10 cellular contexts compared by ENCODE assay signal in genomic region chr3:146625117-146625775, GRCh38. TPM values are rescaled to one million over a fixed set of nuclear protein-coding genes. Genes with fewer than 3 reads are reported as not detected.
A peak's percentile ranks its signal among the peaks of the same experiment; 100 is the strongest.
DNase-seq lines count a peak whose midpoint lies in the region; ATAC-seq, FAIRE-seq and TF ChIP-seq lines count a peak whose summit lies in the region.
"Had no signal": no experiment of that assay in that cellular context is flagged by ENCODE, and none has a peak within 500 bp of the region (broad histone marks: within the 10 kb centered on the region; RNA-seq: fewer than 3 reads in every experiment).

No MANE protein-coding gene starts in this region.

- H3K36me3 Mint-ChIP-seq in activated T-cell treated with anti-CD3 and anti-CD28 coated beads, Interleukin-2, amount 50 U/mL, for 72 hours (ENCODE audit: insufficient read depth in 2 of 2): no peaks in the 10 kb centered on the region

- H3K9me3 Mint-ChIP-seq in activated T-cell treated with anti-CD3 and anti-CD28 coated beads, Interleukin-2, amount 50 U/mL, for 72 hours: peaks cover 0 to 2% of the 10 kb centered on the region in 2 donors
- H3K9me3 Mint-ChIP-seq: nephron; T-helper 1 cell treated with Interleukin-12 subunit alpha and Interleukin-12 subunit beta and Interleukin-4 antibody, amounts not matched to agents 30 μg/mL and 1 μg/mL, for 36 hours had no signal

- ATAC-seq in activated T-cell treated with anti-CD3 and anti-CD28 coated beads, Interleukin-2, amount 50 U/mL, for 72 hours (replicated peaks in 1 of 2): no peak
- ATAC-seq in thoracic aorta (ENCODE audit: insufficient number of reproducible peaks, low FRiP score, low read depth): no peak

- FAIRE-seq in HTR-8/SVneo (lab: Jason Lieb, UNC): no peak

- H3K27ac ChIP-seq in thoracic aorta: no peak overlapping the region
- no peak overlapping the region for H3K27ac ChIP-seq in effector memory CD4-positive, alpha-beta T cell (ENCODE audit: insufficient read depth, low read length, poor library complexity, severe bottlenecking)

- H3K36me3 ChIP-seq in thoracic aorta: no peaks in the 10 kb centered on the region
- H3K36me3 ChIP-seq in effector memory CD4-positive, alpha-beta T cell (ENCODE audit: control insufficient read depth, insufficient read depth, low read length): no peaks in the 10 kb centered on the region

- H3K27me3 Mint-ChIP-seq in activated T-cell treated with anti-CD3 and anti-CD28 coated beads, Interleukin-2, amount 50 U/mL, for 72 hours (ENCODE audit: low read depth): peaks cover 8% of the 10 kb centered on the region

- no peaks in the 10 kb centered on the region for H3K4me1 Mint-ChIP-seq in activated T-cell treated with anti-CD3 and anti-CD28 coated beads, Interleukin-2, amount 50 U/mL, for 72 hours (ENCODE audit: low read depth)

- no peak for DNase-seq in activated T-cell treated with anti-CD3 and anti-CD28 coated beads, Interleukin-2, amount 50 U/mL, for 72 hours
- DNase-seq in activated T-cell treated with anti-CD3 and anti-CD28 coated beads, Interleukin-2, amount 50 U/mL, for 48 hours: no peak
- peak; percentile 5 for DNase-seq in HTR-8/SVneo (ENCODE audit: insufficient read length, low spot score)
- DNase-seq in fibroblast of peridontal ligament (ENCODE audit: extremely low read depth): peak; percentile 54
- DNase-seq in thoracic aorta (ENCODE audit: low spot score): no peak
- DNase-seq in NCI-H187 treated with DMSO at 0.1 percent for 48 hours (lab: John Stamatoyannopoulos, UW): no peak
- no peak for DNase-seq in T1000 (lab: John Stamatoyannopoulos, UW)
- DNase-seq in effector memory CD4-positive, alpha-beta T cell: no peak

- H3K4me3 Mint-ChIP-seq in activated T-cell treated with anti-CD3 and anti-CD28 coated beads, Interleukin-2, amount 50 U/mL, for 72 hours: peak overlapping the region; percentile 37 to 50
- H3K4me3 Mint-ChIP-seq: nephron; T-helper 1 cell treated with Interleukin-12 subunit alpha and Interleukin-12 subunit beta and Interleukin-4 antibody, amounts not matched to agents 30 μg/mL and 1 μg/mL, for 36 hours had no signal

- no peak overlapping the region for H3K27ac Mint-ChIP-seq in activated T-cell treated with anti-CD3 and anti-CD28 coated beads, Interleukin-2, amount 50 U/mL, for 72 hours
- H3K27ac Mint-ChIP-seq: T-helper 1 cell treated with Interleukin-12 subunit alpha and Interleukin-12 subunit beta and Interleukin-4 antibody, amounts not matched to agents 30 μg/mL and 1 μg/mL, for 36 hours had no signal

- H3K9me3 ChIP-seq in thoracic aorta: no peaks in the 10 kb centered on the region
- H3K9me3 ChIP-seq in effector memory CD4-positive, alpha-beta T cell (ENCODE audit: control insufficient read depth, low read length): no peaks in the 10 kb centered on the region

- peak overlapping the region; percentile 28 for H3K4me3 ChIP-seq in thoracic aorta
- no peak overlapping the region for H3K4me3 ChIP-seq in effector memory CD4-positive, alpha-beta T cell (ENCODE audit: insufficient read depth, low read depth, low read length, poor library complexity, severe bottlenecking)

- TF ChIP-seq CTCF in thoracic aorta (IDR thresholded peaks at IDR 0.05): no peak

- H3K4me1 ChIP-seq in thoracic aorta (ENCODE audit: control insufficient read depth in 1 of 2, low read depth in 2 of 2): no peaks in the 10 kb centered on the region
- no peaks in the 10 kb centered on the region for H3K4me1 ChIP-seq in effector memory CD4-positive, alpha-beta T cell (ENCODE audit: control insufficient read depth, insufficient read depth, low read length, poor library complexity, severe bottlenecking)

- H3K27me3 ChIP-seq in thoracic aorta (replicated peaks; ENCODE audit: insufficient read depth): no peaks in the 10 kb centered on the region
- H3K27me3 ChIP-seq in effector memory CD4-positive, alpha-beta T cell (replicated peaks; ENCODE audit: control insufficient read depth, insufficient read depth, low read length, poor library complexity, severe bottlenecking): no peaks in the 10 kb centered on the region

RNA-seq across cellular contexts. Expression of gene PLSCR5, which starts 20.1 kb away (rescaled TPM):
- not detected for total RNA-seq in activated T-cell treated with anti-CD3 and anti-CD28 coated beads, Interleukin-2, amount 50 U/mL, for 72 hours
- not detected for total RNA-seq in thoracic aorta

Comparison
In these comparisons a context has a peak if more than half of its experiments do, and no peak if none do; other contexts are left out.
1. DNase-seq: peak in HTR-8/SVneo (single experiment) and fibroblast of peridontal ligament (single experiment); none in activated T-cell treated with anti-CD3 and anti-CD28 coated beads, Interleukin-2, amount 50 U/mL, for 72 hours (0 of 2), activated T-cell treated with anti-CD3 and anti-CD28 coated beads, Interleukin-2, amount 50 U/mL, for 48 hours (0 of 2), thoracic aorta (single experiment), NCI-H187 treated with DMSO at 0.1 percent for 48 hours (single experiment), T1000 (single experiment) and effector memory CD4-positive, alpha-beta T cell (0 of 3).